ENCODE assay signal across 1 cellular context in genomic region chr5:10579537-10580521, GRCh38.
A peak's percentile ranks its signal among the peaks of the same experiment; 100 is the strongest.
TF ChIP-seq lines count a peak whose summit lies in the region.

No MANE protein-coding gene starts in this region.

TF ChIP-seq in K562, 482 proteins besides CTCF, POLR2A, EP300 and RAD21 (continued from another document and continues in another):
- no peak for TF ChIP-seq PBX2 (CRISPR knock-in tag; IDR thresholded peaks at IDR 0.05; ENCODE audit: low read depth)
- TF ChIP-seq PBX2 (tag; conservative IDR thresholded peaks at IDR 0.05; ENCODE audit: low read depth) = peak; percentile 96
- no peak for TF ChIP-seq ELF1 (tag; IDR thresholded peaks at IDR 0.05)
- TF ChIP-seq JUND (IDR thresholded peaks at IDR 0.05; ENCODE audit: borderline replicate concordance, low read depth, low read length) = peak; percentile 54; the same call in 1 of the 2 replicates
- peak; percentile 14; the same call in 1 of the 3 replicates for TF ChIP-seq JUND (tag; IDR thresholded peaks at IDR 0.05; ENCODE audit: borderline replicate concordance, low read depth, low read length)
- no peak for TF ChIP-seq ELF4 (CRISPR knock-in tag; IDR thresholded peaks at IDR 0.05)
- TF ChIP-seq TAF7 (tag; IDR thresholded peaks at IDR 0.05) = no peak
- TF ChIP-seq ZSCAN32 (CRISPR knock-in tag; IDR thresholded peaks at IDR 0.05) = no peak
- TF ChIP-seq HDAC2 (IDR thresholded peaks at IDR 0.05) = no peak
- peak; percentile 40; the same call in 1 of the 2 replicates for TF ChIP-seq FOSL1 (tag; conservative IDR thresholded peaks at IDR 0.05)
- TF ChIP-seq MGA (IDR thresholded peaks at IDR 0.05) = no peak
- no peak for TF ChIP-seq NR4A1 (CRISPR knock-in tag; IDR thresholded peaks at IDR 0.05)
- TF ChIP-seq NR4A1 (tag; IDR thresholded peaks at IDR 0.05) = no peak
- no peak for TF ChIP-seq E4F1 (CRISPR knock-in tag; IDR thresholded peaks at IDR 0.05; ENCODE audit: borderline replicate concordance)
- 0 out of 2 replicates have a peak, but pooled peaks have one; percentile 11 for TF ChIP-seq ARID3A (IDR thresholded peaks at IDR 0.05; ENCODE audit: borderline replicate concordance, low read depth, low read length)
- TF ChIP-seq MEIS2 (IDR thresholded peaks at IDR 0.05; ENCODE audit: partially characterized antibody) = peak; percentile 96
- TF ChIP-seq ZBTB33 (CRISPR knock-in tag; IDR thresholded peaks at IDR 0.05) = no peak
- TF ChIP-seq RBM39 (optimal IDR thresholded peaks at IDR 0.05; ENCODE audit: low read depth, low read length) = no peak
- no peak for TF ChIP-seq MAFF (IDR thresholded peaks at IDR 0.05; ENCODE audit: low read length)
- no peak for TF ChIP-seq EZH2 (IDR thresholded peaks at IDR 0.05; ENCODE audit: borderline replicate concordance, low read depth, low read length)
- TF ChIP-seq RB1 (IDR thresholded peaks at IDR 0.05; ENCODE audit: low read depth) = no peak
- no peak for TF ChIP-seq ATF4 (CRISPR knock-in tag; IDR thresholded peaks at IDR 0.05)
- TF ChIP-seq ZKSCAN8 (CRISPR knock-in tag; IDR thresholded peaks at IDR 0.05) = no peak
- TF ChIP-seq SMARCA4 (IDR thresholded peaks at IDR 0.05) = 0 out of 2 replicates have a peak, but pooled peaks have one; percentile 21
- TF ChIP-seq TEAD1 (CRISPR knock-in tag; IDR thresholded peaks at IDR 0.05) = no peak
- 0 out of 4 replicates have a peak, but pooled peaks of 1 of the 2 experiments have one; percentile 37 for TF ChIP-seq ARNT (IDR thresholded peaks at IDR 0.05)
- TF ChIP-seq ETV1 (tag; conservative IDR thresholded peaks at IDR 0.05; ENCODE audit: low read depth) = no peak
- no peak for TF ChIP-seq KDM5B (IDR thresholded peaks at IDR 0.05; ENCODE audit: insufficient replicate concordance, low read depth, low read length)
- no peak for TF ChIP-seq SMAD3 (CRISPR knock-in tag; conservative IDR thresholded peaks at IDR 0.05)
- no peak for TF ChIP-seq RBM25 (IDR thresholded peaks at IDR 0.05; ENCODE audit: low read depth, low read length, severe bottlenecking)
- TF ChIP-seq ZNF79 (CRISPR knock-in tag; IDR thresholded peaks at IDR 0.05; ENCODE audit: low read depth) = no peak
- no peak for TF ChIP-seq ZNF133 (CRISPR knock-in tag; IDR thresholded peaks at IDR 0.05)
- no peak for TF ChIP-seq DEAF1 (CRISPR knock-in tag; IDR thresholded peaks at IDR 0.05)
- no peak for TF ChIP-seq MLLT1 (IDR thresholded peaks at IDR 0.05)
